Comparison of ENCODE assay signal across 11 cellular contexts in the genomic region with DNA sequence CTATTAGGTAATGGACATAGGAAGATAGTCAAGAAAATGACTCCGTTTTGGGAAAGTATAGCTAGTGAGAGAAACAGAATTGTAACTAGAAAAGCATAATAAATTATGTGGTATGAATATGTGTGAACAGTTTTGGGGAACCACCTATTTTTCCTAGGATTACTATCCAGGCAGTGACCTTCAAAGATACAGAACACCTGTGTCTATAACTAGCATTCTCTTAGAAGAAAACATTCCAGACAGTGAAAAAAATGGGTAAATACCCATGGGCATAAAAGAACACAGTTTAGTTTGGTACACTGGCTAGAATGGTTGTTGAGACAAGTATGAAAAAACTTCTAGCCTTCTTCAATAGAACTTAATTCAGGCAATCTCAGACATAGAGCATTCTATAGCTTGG.
"Had no signal": no experiment of that assay in that cellular context is flagged by ENCODE, and none has a peak within 500 bp of the region (broad histone marks: within the 10 kb centered on the region; RNA-seq: fewer than 3 reads in every experiment).

No MANE protein-coding gene starts in this region.

- FAIRE-seq: H1, H54 had no signal

- H3K27ac ChIP-seq: GM23248 had no signal

- H3K27ac Mint-ChIP-seq: GM23338, H9, HFFc6 had no signal

- ATAC-seq: GM23338, HCT116 had no signal

- H3K4me3 ChIP-seq: GM23248, GM23338, HAP-1 had no signal

- H3K4me3 Mint-ChIP-seq: GM23338, H9, HFFc6 had no signal

- H3K4me1 ChIP-seq: HAP-1 had no signal

- H3K9me3 Mint-ChIP-seq: GM23338, H9, HFFc6 had no signal

- H3K9me3 ChIP-seq: HAP-1 had no signal

- H3K36me3 ChIP-seq: HAP-1 had no signal

- DNase-seq: GM23248, GOT3, H7, H9, HCEC 1CT, HFFc6 had no signal
